In genomic region chr17:46818319-46818928, GRCh38 we compare ENCODE assay signal across 9 cellular contexts. TPM values are rescaled to one million over a fixed set of nuclear protein-coding genes. Genes with fewer than 3 reads are reported as not detected.
A peak's percentile ranks its signal among the peaks of the same experiment; 100 is the strongest.
DNase-seq lines count a peak whose midpoint lies in the region; ATAC-seq and TF ChIP-seq lines count a peak whose summit lies in the region.
"Had no signal": no experiment of that assay in that cellular context is flagged by ENCODE, and none has a peak within 500 bp of the region (broad histone marks: within the 10 kb centered on the region; RNA-seq: fewer than 3 reads in every experiment).

TSS of gene WNT3 (minus strand) at chr17:46818692. CDS start at chr17:46818597, 95 bp downstream.

- no peak within 1 kb of the TSS for H4K91ac ChIP-seq in H9 (ENCODE audit: insufficient read length, low read depth, low read length)

- H3K14ac ChIP-seq in H9 (ENCODE audit: insufficient read depth, low read length) = peak within 1 kb of the TSS; percentile 84

- POLR2A ChIA-PET in T-cell (lab: Charles Lee) = no interaction called here

- no peak within 1 kb of the TSS for H3K9ac ChIP-seq in H9 (ENCODE audit: extremely low read depth, insufficient read length, low read length)

- no peaks in the 10 kb centered on the region for H3K79me2 ChIP-seq in H9 (ENCODE audit: insufficient read depth, low read length)

- no peaks in the 10 kb centered on the region for H3K79me1 ChIP-seq in H9 (ENCODE audit: insufficient read depth, low read depth, low read length, poor library complexity, severe bottlenecking)

- H2BK15ac ChIP-seq in H9 (ENCODE audit: low read depth, low read length) = no peak within 1 kb of the TSS

- H3K4me1 ChIP-seq in H9 (ENCODE audit: insufficient read depth, low read length) = peaks cover 11% of the 10 kb centered on the region; the same call in 1 of the 2 replicates

- TF ChIP-seq CTCF in H9 (conservative IDR thresholded peaks at IDR 0.05) (no peak), brain microvascular endothelial cell (IDR thresholded peaks at IDR 0.05; ENCODE audit: low read depth, low read length, missing control alignments) (no peak), mesothelial cell of epicardium (IDR thresholded peaks at IDR 0.05; ENCODE audit: unreplicated experiment) (no peak)

- DNase-seq in H9 = peak; percentile 97
- peak in 31 of 34 experiments; percentile 12 to 57 (median 31) for DNase-seq in T-cell
- DNase-seq in brain microvascular endothelial cell = no peak
- peak in 1 of 2 experiments; percentile 48 for DNase-seq in mesothelial cell of epicardium (ENCODE audit: low spot score in 2 of 2, unreplicated experiment in 2 of 2)
- DNase-seq in stimulated activated naive CD4-positive, alpha-beta T cell treated with Interleukin-2 at 50 U/mL for 16 hours (lab: John Stamatoyannopoulos, UW) = peak; percentile 45
- no peak for DNase-seq in kidney glomerular epithelial cell (lab: John Stamatoyannopoulos, UW)
- no peak for DNase-seq in mesenteric fat pad (ENCODE audit: low spot score)

- H3K27me3 Mint-ChIP-seq in H9 (ENCODE audit: low read depth) (peaks cover 73% of the 10 kb centered on the region), T-cell (peaks cover 63 to 86% of the 10 kb centered on the region in 2 donors), mesothelial cell of epicardium (ENCODE audit: low read depth) (peaks cover 59% of the 10 kb centered on the region)

- H2BK120ac ChIP-seq in H9 (ENCODE audit: low read depth, low read length, poor library complexity, severe bottlenecking) = no peak within 1 kb of the TSS

- H3K9me3 Mint-ChIP-seq in H9 (no peaks in the 10 kb centered on the region; a peak in 2 of 5 replicates), T-cell (no peaks in the 10 kb centered on the region), mesothelial cell of epicardium (no peaks in the 10 kb centered on the region)

- H4K5ac ChIP-seq in H9 (ENCODE audit: insufficient read length, low read depth, low read length) = no peak within 1 kb of the TSS

- H4K20me1 ChIP-seq in H9 (ENCODE audit: control insufficient read depth, insufficient read depth, insufficient read length) = no peaks in the 10 kb centered on the region

- H3K4me2 ChIP-seq in H9 (ENCODE audit: insufficient read depth, insufficient read length, low read length) = peak within 1 kb of the TSS; percentile 82

- H3K4me1 Mint-ChIP-seq in H9 (peaks cover 60 to 64% of the 10 kb centered on the region in 2 experiments), T-cell (peaks cover 19 to 29% (median 23%) of the 10 kb centered on the region in 3 donors), mesothelial cell of epicardium (peaks cover 71% of the 10 kb centered on the region)

- ATAC-seq in T-cell (replicated peaks in 1 of 4) (peak; percentile 66 to 81 (median 78)), HG02884 (IDR thresholded peaks at IDR 0.05; ENCODE audit: unreplicated experiment) (no peak)
- ATAC-seq: Panc1 had no signal

- H2BK20ac ChIP-seq in H9 (ENCODE audit: low read depth, low read length, poor library complexity, severe bottlenecking) = no peak within 1 kb of the TSS

- H3K4me3 Mint-ChIP-seq in H9 (peak within 1 kb of the TSS; percentile 80 to 81), T-cell (peak within 1 kb of the TSS; percentile 70 to 77 (median 71)), mesothelial cell of epicardium (peak within 1 kb of the TSS; percentile 91)

- no CpG with 5 or more reads among the region's 47 CpGs for WGBS in H9 (ENCODE audit: extremely low coverage, insufficient read length, low lambda C conversion rate)

- H3K18ac ChIP-seq in H9 (ENCODE audit: insufficient read length, low read depth, low read length) = no peak within 1 kb of the TSS

- H3K27ac Mint-ChIP-seq in H9 (peak within 1 kb of the TSS in 1 of 3 experiments; percentile 21; a peak in 1 of 7 replicates), T-cell (no peak within 1 kb of the TSS), mesothelial cell of epicardium (peak within 1 kb of the TSS; percentile 96)

- no peak within 1 kb of the TSS for H3T11ph ChIP-seq in H9 (ENCODE audit: low read length)

- H3K23ac ChIP-seq in H9 (ENCODE audit: insufficient read length, low read depth, low read length) = no peak within 1 kb of the TSS

- no peaks in the 10 kb centered on the region for H3K36me3 ChIP-seq in brain microvascular endothelial cell (replicated peaks)

- H3K23me2 ChIP-seq in H9 (ENCODE audit: insufficient read length, low read depth, low read length, poor library complexity, severe bottlenecking) = peaks cover 31% of the 10 kb centered on the region

- H3K4me3 ChIP-seq in brain microvascular endothelial cell (ENCODE audit: low read depth, low read length) = peak within 1 kb of the TSS; percentile 12

- no peak within 1 kb of the TSS for H2AFZ ChIP-seq in H9 (ENCODE audit: low read length)

- H2AK5ac ChIP-seq in H9 (ENCODE audit: insufficient read length, low read length) = no peak within 1 kb of the TSS

- CTCF ChIA-PET in T-cell (lab: Charles Lee) = no interaction called here

- H3K27me3 ChIP-seq in H9 (ENCODE audit: insufficient read depth, low read length) (peaks cover 39% of the 10 kb centered on the region), brain microvascular endothelial cell (replicated peaks) (peaks cover 75% of the 10 kb centered on the region)

- H3K4ac ChIP-seq in H9 (ENCODE audit: low read depth, low read length) = no peak within 1 kb of the TSS

- H2BK12ac ChIP-seq in H9 (ENCODE audit: insufficient read length, low read depth, low read length) = no peak within 1 kb of the TSS

- no peak within 1 kb of the TSS for H2BK5ac ChIP-seq in H9 (ENCODE audit: insufficient read length, low read length)

- H3K27ac ChIP-seq in H9 (ENCODE audit: insufficient read length, low read depth, low read length) (no peak within 1 kb of the TSS), brain microvascular endothelial cell (no peak within 1 kb of the TSS)

- H3K56ac ChIP-seq in H9 (ENCODE audit: insufficient read length, low read depth, low read length) = no peak within 1 kb of the TSS

- in situ Hi-C loops in brain microvascular endothelial cell (cut with HindIII; ENCODE audit: low pct_ligation_motif_present, low sequenced_read_pairs) = no loop called here

- no peak within 1 kb of the TSS for H4K8ac ChIP-seq in H9 (replicated peaks; ENCODE audit: insufficient read length, low read depth, low read length)

- H3K9me3 ChIP-seq in H9 (ENCODE audit: control insufficient read depth, low read depth, low read length) = no peaks in the 10 kb centered on the region

- no peaks in the 10 kb centered on the region; a peak in 1 of 7 replicates for H3K36me3 Mint-ChIP-seq in H9 (ENCODE audit: insufficient read depth in 1 of 3, low read depth in 3 of 3)
- no peaks in the 10 kb centered on the region for H3K36me3 Mint-ChIP-seq in T-cell
- no peaks in the 10 kb centered on the region for H3K36me3 Mint-ChIP-seq in mesothelial cell of epicardium

RNA-seq across cellular contexts. Expression of gene WNT3, which starts in this region (rescaled TPM):
- total RNA-seq in H9 (2021) (22.4 and 22.7 TPM in 2 replicates), T-cell (under 1 TPM in 3 of 5 donors, not detected in 2; 0.09 to 0.12 (median 0.10) TPM), mesothelial cell of epicardium (64.2 to 66.4 TPM (median 65.7 TPM) in 3 replicates), mesenteric fat pad (1.9 TPM)

Comparison
In these comparisons a context has a peak if more than half of its experiments do, and no peak if none do; other contexts are left out.
1. Peak in DNase-seq and ATAC-seq in T-cell; RNA of the gene not detected or under 1 TPM.
2. DNase-seq: peak in H9 (single experiment) and stimulated activated naive CD4-positive, alpha-beta T cell treated with Interleukin-2 at 50 U/mL for 16 hours (single experiment); none in brain microvascular endothelial cell (single experiment), kidney glomerular epithelial cell (single experiment) and mesenteric fat pad (single experiment).
3. Peak in every context shown above with its lines, with median percentiles within 50 percentile points of each other: H3K4me3 Mint-ChIP-seq.